ENCODE assay signal across 29 cellular contexts in the genomic region with DNA sequence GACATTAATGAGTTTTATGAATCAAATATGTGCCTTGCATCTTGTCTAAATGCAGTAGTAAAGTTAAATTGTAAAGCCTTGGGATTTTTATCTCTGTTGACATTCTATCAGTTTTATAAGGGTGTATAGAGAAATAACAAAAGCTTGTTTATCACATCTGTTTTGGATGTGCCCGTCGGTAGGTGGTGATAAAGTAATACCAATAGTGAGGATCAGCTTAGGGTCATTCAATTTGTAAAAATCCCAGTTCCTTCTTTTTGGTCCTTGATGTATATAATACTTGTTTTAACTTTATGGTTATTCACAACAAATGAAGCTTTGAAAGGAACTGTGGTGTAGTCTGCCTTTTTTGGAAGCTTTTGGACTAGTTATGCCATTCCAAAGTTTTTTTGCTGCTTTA.
"Had no signal": no experiment of that assay in that cellular context is flagged by ENCODE, and none has a peak within 500 bp of the region (broad histone marks: within the 10 kb centered on the region; RNA-seq: fewer than 3 reads in every experiment).

No MANE protein-coding gene starts in this region.

- H3K9me3 ChIP-seq: adrenal gland, ascending aorta, left ventricle myocardium inferior, neutrophil, pancreas, tibial nerve had no signal

- DNase-seq: activated B cell treated with CpG ODN at 0.5 μM for 24 hours; activated CD4-positive, alpha-beta T cell treated with anti-CD3 and anti-CD28 coated beads for 36 hours; activated CD4-positive, alpha-beta T cell treated with anti-CD3 and anti-CD28 coated beads, Interleukin-2, amount 50 U/mL, for 4 hours; activated CD8-positive, alpha-beta memory T cell treated with anti-CD3 and anti-CD28 coated beads for 24 hours; activated CD8-positive, alpha-beta memory T cell treated with anti-CD3 and anti-CD28 coated beads, Interleukin-2, amount 50 U/mL, for 4 hours; activated naive CD4-positive, alpha-beta T cell; activated T-cell treated with anti-CD3 and anti-CD28 coated beads, Interleukin-2, amount 50 U/mL, for 24 hours; adrenal gland; brain microvascular endothelial cell; caudate nucleus; dermis blood vessel endothelial cell; effector CD8-positive, alpha-beta T cell; glutamatergic neuron; immature natural killer cell; kidney glomerular epithelial cell; left ventricle myocardium inferior; pancreas; right cardiac atrium; stimulated activated CD4-positive, alpha-beta T cell treated with anti-CD3 and anti-CD28 coated beads, Interleukin-12 subunit alpha, Interleukin-12 subunit beta, amount 100 ng/mL, for 4 hours; stimulated activated naive CD8-positive, alpha-beta T cell treated with anti-CD3 and anti-CD28 coated beads, Interleukin-15, amount 100 ng/mL, for 72 hours had no signal

- H3K4me2 ChIP-seq: hepatocyte had no signal

- H3K27me3 ChIP-seq: adrenal gland, ascending aorta, brain microvascular endothelial cell, hepatocyte, neutrophil, pancreas, tibial nerve had no signal

- H3K9me3 Mint-ChIP-seq: activated B cell treated with CpG ODN at 0.5 μM for 24 hours; activated T-cell treated with anti-CD3 and anti-CD28 coated beads, Interleukin-2, amount 50 U/mL, for 24 hours; activated T-helper 17 cell treated with anti-CD3 and anti-CD28 coated beads, Interleukin-2, amount 50 U/mL, for 72 hours; immature natural killer cell; memory B cell; nephron; stimulated activated effector memory CD8-positive, alpha-beta T cell treated with anti-CD3 and anti-CD28 coated beads, Interleukin-12 subunit alpha, Interleukin-12 subunit beta, amount 100 ng/mL, for 72 hours; stimulated activated naive CD8-positive, alpha-beta T cell treated with anti-CD3 and anti-CD28 coated beads, Interleukin-15, amount 100 ng/mL, for 72 hours had no signal

- H3K4me3 Mint-ChIP-seq: activated B cell treated with CpG ODN at 0.5 μM for 24 hours; activated CD4-positive, alpha-beta T cell treated with anti-CD3 and anti-CD28 coated beads for 36 hours; activated naive CD8-positive, alpha-beta T cell; activated T-cell treated with anti-CD3 and anti-CD28 coated beads, Interleukin-2, amount 50 U/mL, for 24 hours; activated T-helper 17 cell treated with anti-CD3 and anti-CD28 coated beads, Interleukin-2, amount 50 U/mL, for 72 hours; immature natural killer cell; memory B cell; nephron; stimulated activated effector memory CD8-positive, alpha-beta T cell treated with anti-CD3 and anti-CD28 coated beads, Interleukin-12 subunit alpha, Interleukin-12 subunit beta, amount 100 ng/mL, for 72 hours; stimulated activated naive CD8-positive, alpha-beta T cell treated with anti-CD3 and anti-CD28 coated beads, Interleukin-15, amount 100 ng/mL, for 72 hours had no signal

- H3K27ac Mint-ChIP-seq: activated B cell treated with CpG ODN at 0.5 μM for 24 hours; activated CD4-positive, alpha-beta T cell treated with anti-CD3 and anti-CD28 coated beads for 36 hours; activated naive CD8-positive, alpha-beta T cell; activated T-cell treated with anti-CD3 and anti-CD28 coated beads, Interleukin-2, amount 50 U/mL, for 24 hours; activated T-helper 17 cell treated with anti-CD3 and anti-CD28 coated beads, Interleukin-2, amount 50 U/mL, for 72 hours; memory B cell; nephron; stimulated activated effector memory CD8-positive, alpha-beta T cell treated with anti-CD3 and anti-CD28 coated beads, Interleukin-12 subunit alpha, Interleukin-12 subunit beta, amount 100 ng/mL, for 72 hours had no signal

- ATAC-seq: activated CD4-positive, alpha-beta T cell treated with anti-CD3 and anti-CD28 coated beads for 36 hours; activated T-helper 17 cell treated with anti-CD3 and anti-CD28 coated beads, Interleukin-2, amount 50 U/mL, for 72 hours; pancreas; right cardiac atrium; stimulated activated effector memory CD8-positive, alpha-beta T cell treated with anti-CD3 and anti-CD28 coated beads, Interleukin-12 subunit alpha, Interleukin-12 subunit beta, amount 100 ng/mL, for 72 hours; stimulated activated naive CD8-positive, alpha-beta T cell treated with anti-CD3 and anti-CD28 coated beads, Interleukin-15, amount 100 ng/mL, for 72 hours had no signal

- H3K27ac ChIP-seq: adrenal gland, brain microvascular endothelial cell, hepatocyte, left ventricle myocardium inferior, neutrophil, pancreas, tibial nerve had no signal

- H3K36me3 ChIP-seq: adrenal gland, ascending aorta, brain microvascular endothelial cell, left ventricle myocardium inferior, neutrophil, pancreas, tibial nerve had no signal

- H3K27me3 Mint-ChIP-seq: activated B cell treated with CpG ODN at 0.5 μM for 24 hours; activated CD4-positive, alpha-beta T cell treated with anti-CD3 and anti-CD28 coated beads for 36 hours; activated naive CD8-positive, alpha-beta T cell; activated T-cell treated with anti-CD3 and anti-CD28 coated beads, Interleukin-2, amount 50 U/mL, for 24 hours; activated T-helper 17 cell treated with anti-CD3 and anti-CD28 coated beads, Interleukin-2, amount 50 U/mL, for 72 hours; memory B cell; stimulated activated naive CD8-positive, alpha-beta T cell treated with anti-CD3 and anti-CD28 coated beads, Interleukin-15, amount 100 ng/mL, for 72 hours had no signal

- H3K4me3 ChIP-seq: adrenal gland, ascending aorta, hepatocyte, left ventricle myocardium inferior, pancreas, tibial nerve had no signal

- H2AFZ ChIP-seq: hepatocyte had no signal
